Comparison of ENCODE assay signal across 1 cellular context in the genomic region with DNA sequence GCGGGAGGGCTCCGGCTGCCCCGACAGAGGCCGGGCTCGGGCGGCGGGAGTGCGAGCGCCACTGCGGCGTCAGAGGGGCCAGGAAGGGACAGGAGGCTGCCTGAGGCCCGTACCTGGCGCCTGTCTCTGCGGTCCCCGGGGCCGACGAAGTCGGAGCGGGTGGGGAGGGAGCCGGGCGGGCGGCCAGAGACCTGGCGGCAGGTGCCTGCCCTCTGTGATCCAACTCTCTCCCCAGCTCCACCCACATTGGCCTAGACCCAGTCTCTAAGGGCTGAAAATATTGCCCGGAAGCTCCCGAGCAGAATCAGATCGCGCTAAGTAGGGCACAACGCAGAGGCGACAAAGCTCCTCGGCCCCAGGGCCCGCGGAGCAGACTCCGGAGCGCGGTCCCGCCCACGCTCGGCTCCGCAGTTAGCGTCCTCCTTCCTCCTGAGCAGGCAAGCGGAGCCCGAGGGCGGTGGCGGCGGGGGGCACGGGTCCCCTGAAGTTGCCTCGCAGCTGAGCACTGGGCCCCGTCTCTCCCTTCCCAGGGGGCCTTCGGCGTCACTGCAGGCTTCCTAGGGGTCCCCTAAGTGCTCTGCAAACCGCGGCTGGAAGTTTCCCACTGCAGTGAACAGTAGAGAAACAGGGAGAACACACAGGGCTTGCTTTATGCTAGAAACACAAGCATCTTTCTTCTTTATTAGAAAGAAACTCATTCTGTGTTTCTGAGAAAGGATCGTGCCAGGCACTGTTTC.
TF ChIP-seq lines count a peak whose summit lies in the region.

A gene (plus strand): TSS at position 307 of the 737 bp plus-strand sequence. CDS start 906 bp downstream, outside the sequence.

TF ChIP-seq in IMR-90, 13 proteins besides CTCF, POLR2A, EP300 and RAD21:
- TF ChIP-seq FOS (IDR thresholded peaks at IDR 0.05; ENCODE audit: low read depth, low read length), result no peak
- TF ChIP-seq, protein P1, sequence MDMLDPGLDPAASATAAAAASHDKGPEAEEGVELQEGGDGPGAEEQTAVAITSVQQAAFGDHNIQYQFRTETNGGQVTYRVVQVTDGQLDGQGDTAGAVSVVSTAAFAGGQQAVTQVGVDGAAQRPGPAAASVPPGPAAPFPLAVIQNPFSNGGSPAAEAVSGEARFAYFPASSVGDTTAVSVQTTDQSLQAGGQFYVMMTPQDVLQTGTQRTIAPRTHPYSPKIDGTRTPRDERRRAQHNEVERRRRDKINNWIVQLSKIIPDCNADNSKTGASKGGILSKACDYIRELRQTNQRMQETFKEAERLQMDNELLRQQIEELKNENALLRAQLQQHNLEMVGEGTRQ (IDR thresholded peaks at IDR 0.05; ENCODE audit: low read depth, low read length), result no peak
- no peak for TF ChIP-seq CEBPB (IDR thresholded peaks at IDR 0.05; ENCODE audit: low read depth, low read length)
- no peak for TF ChIP-seq MXI1 (IDR thresholded peaks at IDR 0.05; ENCODE audit: borderline replicate concordance, low read depth, low read length)
- TF ChIP-seq RCOR1 (IDR thresholded peaks at IDR 0.05; ENCODE audit: insufficient replicate concordance, low read length), result no peak
- TF ChIP-seq, protein P2, sequence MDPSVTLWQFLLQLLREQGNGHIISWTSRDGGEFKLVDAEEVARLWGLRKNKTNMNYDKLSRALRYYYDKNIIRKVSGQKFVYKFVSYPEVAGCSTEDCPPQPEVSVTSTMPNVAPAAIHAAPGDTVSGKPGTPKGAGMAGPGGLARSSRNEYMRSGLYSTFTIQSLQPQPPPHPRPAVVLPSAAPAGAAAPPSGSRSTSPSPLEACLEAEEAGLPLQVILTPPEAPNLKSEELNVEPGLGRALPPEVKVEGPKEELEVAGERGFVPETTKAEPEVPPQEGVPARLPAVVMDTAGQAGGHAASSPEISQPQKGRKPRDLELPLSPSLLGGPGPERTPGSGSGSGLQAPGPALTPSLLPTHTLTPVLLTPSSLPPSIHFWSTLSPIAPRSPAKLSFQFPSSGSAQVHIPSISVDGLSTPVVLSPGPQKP (IDR thresholded peaks at IDR 0.05; ENCODE audit: borderline replicate concordance, low read depth, low read length), result no peak
- TF ChIP-seq SMC3 (IDR thresholded peaks at IDR 0.05; ENCODE audit: low read depth, low read length), result no peak
- TF ChIP-seq MAZ (IDR thresholded peaks at IDR 0.05; ENCODE audit: borderline replicate concordance, low read depth, low read length), result no peak
- TF ChIP-seq RFX5 (IDR thresholded peaks at IDR 0.05; ENCODE audit: low read depth, low read length), result no peak
- no peak for TF ChIP-seq BHLHE40 (IDR thresholded peaks at IDR 0.05; ENCODE audit: low read depth, low read length)
- TF ChIP-seq CHD1 (IDR thresholded peaks at IDR 0.05; ENCODE audit: low read depth, low read length), result no peak
- no peak for TF ChIP-seq NFE2L2 (IDR thresholded peaks at IDR 0.05; ENCODE audit: low read depth, low read length)
- no peak for TF ChIP-seq MAFK (IDR thresholded peaks at IDR 0.05; ENCODE audit: low read depth, low read length)
TF ChIP-seq in IMR-90: peak in this region for 0.
